In the genomic region with DNA sequence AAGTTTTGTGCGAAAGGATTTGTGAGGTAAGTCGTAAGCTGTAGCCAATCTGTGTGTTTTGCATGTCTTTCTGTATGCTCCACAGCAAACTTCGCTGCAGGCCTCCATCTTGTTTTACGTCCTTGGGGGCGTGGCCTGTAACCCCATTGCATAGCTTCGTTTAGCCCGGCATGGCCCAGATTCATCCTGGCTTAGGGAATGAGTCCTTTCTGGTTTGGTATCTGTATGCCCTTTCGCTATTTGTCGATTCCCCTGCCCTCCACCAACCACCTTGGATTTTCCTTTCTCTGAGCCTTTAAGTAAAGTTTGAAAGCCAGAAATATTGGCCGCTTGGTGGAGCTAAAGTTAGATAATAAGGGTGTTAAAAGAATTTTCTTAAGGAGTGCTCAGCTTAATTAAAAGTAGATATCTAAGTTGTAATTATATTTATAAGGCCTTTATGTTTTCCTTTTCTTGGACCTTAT, we compare ENCODE assay signal across 8 cellular contexts. TPM values are rescaled to one million over a fixed set of nuclear protein-coding genes. Genes with fewer than 3 reads are reported as not detected.
DNase-seq lines count a peak whose midpoint lies in the region; TF ChIP-seq lines count a peak whose summit lies in the region.

No MANE protein-coding gene starts in this region.

- H3K4me3 Mint-ChIP-seq in activated naive CD8-positive, alpha-beta T cell, result peak overlapping the region; percentile 94

- H4K8ac ChIP-seq in mesendoderm (ENCODE audit: low read depth, low read length), result no peak overlapping the region

- 0 out of 2 replicates have a peak, but pooled peaks have one; percentile 5 for TF ChIP-seq CTCF in BE2C (IDR thresholded peaks at IDR 0.05; ENCODE audit: low read depth, low read length)
- TF ChIP-seq CTCF in HL-60 (IDR thresholded peaks at IDR 0.05; ENCODE audit: insufficient read depth, low read length), result peak; percentile 17

- no peak overlapping the region for H3K23ac ChIP-seq in mesendoderm (ENCODE audit: low read length)

- H3K4me1 Mint-ChIP-seq in activated naive CD8-positive, alpha-beta T cell (ENCODE audit: low read depth), result peaks cover 52% of the 10 kb centered on the region

- H3K18ac ChIP-seq in mesendoderm (ENCODE audit: low read length), result no peak overlapping the region

- H3K36me3 ChIP-seq in BE2C (peaks cover 7% of the 10 kb centered on the region), mesendoderm (ENCODE audit: control insufficient read depth, insufficient read depth, low read length) (no peaks in the 10 kb centered on the region)

- H3K56ac ChIP-seq in mesendoderm (ENCODE audit: low read length), result no peak overlapping the region

- H3K27me3 ChIP-seq in BE2C (0 out of 2 replicates have a peak, but pooled peaks cover 3% of the 10 kb centered on the region), HL-60 (ENCODE audit: insufficient read depth, poor library complexity, severe bottlenecking) (no peaks in the 10 kb centered on the region), mesendoderm (ENCODE audit: insufficient read depth, low read length, poor library complexity) (no peaks in the 10 kb centered on the region)

- H3K4me1 ChIP-seq in BE2C (peaks cover 3% of the 10 kb centered on the region), mesendoderm (ENCODE audit: control insufficient read depth, low read depth, low read length) (peaks cover 2% of the 10 kb centered on the region)

- H4K5ac ChIP-seq in mesendoderm (ENCODE audit: low read length), result no peak overlapping the region

- H3K9ac ChIP-seq in mesendoderm (ENCODE audit: low read length), result no peak overlapping the region

- H2BK5ac ChIP-seq in mesendoderm (ENCODE audit: low read length), result no peak overlapping the region

- peak overlapping the region; percentile 60 for H3K4me3 ChIP-seq in BE2C (ENCODE audit: low read depth, low read length)
- H3K4me3 ChIP-seq in HL-60 (replicated peaks; ENCODE audit: insufficient read depth, low read length), result peak overlapping the region; percentile 72
- H3K4me3 ChIP-seq in mesendoderm (ENCODE audit: low read length), result no peak overlapping the region

- H3K27ac ChIP-seq in HL-60 (replicated peaks), result peak overlapping the region; percentile 97
- no peak overlapping the region for H3K27ac ChIP-seq in mesendoderm (ENCODE audit: low read depth, low read length)

- H3K4me2 ChIP-seq in mesendoderm (ENCODE audit: low read length), result no peak overlapping the region

- no peaks in the 10 kb centered on the region for H3K79me1 ChIP-seq in mesendoderm (ENCODE audit: low read length)

- DNase-seq in BE2C (no peak), HL-60 (ENCODE audit: low read depth in 1 of 2, low spot score in 1 of 2) (peak in 1 of 2 experiments; percentile 41), mesendoderm (peak; percentile 53), UCSD-AML1 (lab: John Stamatoyannopoulos, UW; ENCODE audit: unreplicated experiment) (no peak), H4 (ENCODE audit: low spot score) (no peak), HK-2 (ENCODE audit: unreplicated experiment) (no peak), SHP77 (lab: John Stamatoyannopoulos, UW) (no peak)

- peak overlapping the region; percentile 96 for H3K27ac Mint-ChIP-seq in activated naive CD8-positive, alpha-beta T cell

- no peaks in the 10 kb centered on the region for H3K27me3 Mint-ChIP-seq in activated naive CD8-positive, alpha-beta T cell

- H2AK5ac ChIP-seq in mesendoderm (ENCODE audit: low read length), result no peak overlapping the region

- H3K79me2 ChIP-seq in mesendoderm (ENCODE audit: control insufficient read depth, insufficient read depth, low read length), result no peaks in the 10 kb centered on the region

- peaks cover 5% of the 10 kb centered on the region; the same call in 1 of the 2 replicates for H3K9me3 ChIP-seq in BE2C

- no peak overlapping the region for H3K4ac ChIP-seq in mesendoderm (ENCODE audit: low read depth, low read length)

- peaks cover 14% of the 10 kb centered on the region for H3K36me3 Mint-ChIP-seq in activated naive CD8-positive, alpha-beta T cell

- 100% methylated on average over 2 of the region's 10 CpGs for whole genome bisulfite sequencing in mesendoderm (ENCODE audit: extremely low coverage, insufficient coverage, low lambda C conversion rate)

- no peak overlapping the region for H2BK120ac ChIP-seq in mesendoderm (ENCODE audit: low read depth, low read length)

- H3K9me3 Mint-ChIP-seq in activated naive CD8-positive, alpha-beta T cell (ENCODE audit: low read depth), result no peaks in the 10 kb centered on the region

- H2BK15ac ChIP-seq in mesendoderm (replicated peaks; ENCODE audit: low read depth), result no peak overlapping the region

RNA-seq across cellular contexts. Expression of a gene that starts 1.1 kb away (rescaled TPM):
- polyA plus RNA-seq in BE2C (2012; ENCODE audit: insufficient read depth, insufficient read length, low read depth), result 8.2 TPM
- 8.5 TPM for polyA plus RNA-seq in mesendoderm (2013, experiment 1 of 2)
- 8.4 TPM for polyA plus RNA-seq in mesendoderm (2013, experiment 2 of 2)
- 9.3 and 11.3 TPM in 2 replicates for total RNA-seq in H4 (2014; rRNA removed; shearing (Covaris generic))

RNA-seq across cellular contexts. Expression of a gene that starts 54.7 kb away (rescaled TPM):
- not detected for polyA plus RNA-seq in BE2C (2012; ENCODE audit: insufficient read depth, insufficient read length, low read depth)
- not detected for polyA plus RNA-seq in mesendoderm (2013, experiment 1 of 2)
- polyA plus RNA-seq in mesendoderm (2013, experiment 2 of 2), result not detected
- not detected in 2 replicates for total RNA-seq in H4 (2014; rRNA removed; shearing (Covaris generic))
